ENCODE assay signal across 10 cellular contexts in the genomic region with DNA sequence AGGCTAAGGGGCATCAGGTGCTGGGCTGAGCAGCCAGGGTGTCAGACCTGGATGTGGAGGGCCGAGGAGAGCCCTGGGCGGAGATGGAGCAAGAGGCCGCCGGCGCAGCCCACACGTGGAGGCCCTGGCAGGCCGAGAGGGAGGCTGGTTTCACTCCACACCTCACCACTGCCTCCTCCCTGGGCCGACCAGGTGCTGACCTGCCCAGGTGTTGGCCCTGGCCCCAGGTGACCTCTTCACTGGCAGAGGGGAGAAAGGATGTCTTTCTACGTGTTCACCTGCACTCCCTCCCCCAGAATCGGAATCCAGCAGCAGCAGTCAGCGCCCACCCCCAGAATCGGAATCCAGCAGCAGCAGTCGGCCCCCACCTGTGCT. TPM values are rescaled to one million over a fixed set of nuclear protein-coding genes. Genes with fewer than 3 reads are reported as not detected.
DNase-seq lines count a peak whose midpoint lies in the region; ATAC-seq and TF ChIP-seq lines count a peak whose summit lies in the region.
"Had no signal": no experiment of that assay in that cellular context is flagged by ENCODE, and none has a peak within 500 bp of the region (broad histone marks: within the 10 kb centered on the region; RNA-seq: fewer than 3 reads in every experiment).

No MANE protein-coding gene starts in this region.

- TF ChIP-seq CTCF in left lung (IDR thresholded peaks at IDR 0.05) = no peak

- H3K4me3 ChIP-seq in left lung = peak overlapping the region; percentile 24 to 39

- no peak for ATAC-seq in stimulated activated naive CD8-positive, alpha-beta T cell treated with anti-CD3 and anti-CD28 coated beads, Interleukin-15, Interleukin-2, amounts not matched to agents 100 U/mL and 50 U/mL, for 24 hours
- no peak for ATAC-seq in activated T-helper 17 cell treated with anti-CD3 and anti-CD28 coated beads, Interleukin-2, amount 50 U/mL, for 72 hours (replicated peaks)
- ATAC-seq in left lung (peak; percentile 24), GM18511 (IDR thresholded peaks at IDR 0.05; ENCODE audit: unreplicated experiment) (no peak)

- no peaks in the 10 kb centered on the region for H3K9me3 Mint-ChIP-seq in stimulated activated naive CD8-positive, alpha-beta T cell treated with anti-CD3 and anti-CD28 coated beads, Interleukin-15, Interleukin-2, amounts not matched to agents 100 ng/mL and 50 ng/mL, for 24 hours
- no peaks in the 10 kb centered on the region for H3K9me3 Mint-ChIP-seq in activated T-helper 17 cell treated with anti-CD3 and anti-CD28 coated beads, Interleukin-2, amount 50 U/mL, for 72 hours

- no peaks in the 10 kb centered on the region for H3K36me3 Mint-ChIP-seq in stimulated activated naive CD8-positive, alpha-beta T cell treated with anti-CD3 and anti-CD28 coated beads, Interleukin-15, Interleukin-2, amounts not matched to agents 100 ng/mL and 50 ng/mL, for 24 hours (ENCODE audit: low read depth)
- no peaks in the 10 kb centered on the region for H3K36me3 Mint-ChIP-seq in activated T-helper 17 cell treated with anti-CD3 and anti-CD28 coated beads, Interleukin-2, amount 50 U/mL, for 72 hours (ENCODE audit: low read depth)

- no peak overlapping the region for H3K27ac Mint-ChIP-seq in stimulated activated naive CD8-positive, alpha-beta T cell treated with anti-CD3 and anti-CD28 coated beads, Interleukin-15, Interleukin-2, amounts not matched to agents 100 ng/mL and 50 ng/mL, for 24 hours
- H3K27ac Mint-ChIP-seq in activated T-helper 17 cell treated with anti-CD3 and anti-CD28 coated beads, Interleukin-2, amount 50 U/mL, for 72 hours = peak overlapping the region; percentile 73

- peaks cover 2 to 25% of the 10 kb centered on the region in 2 donors for H3K4me1 ChIP-seq in left lung

- H3K27me3 ChIP-seq in left lung = peaks cover 0 to 37% of the 10 kb centered on the region in 2 donors

- H3K4me3 Mint-ChIP-seq in stimulated activated naive CD8-positive, alpha-beta T cell treated with anti-CD3 and anti-CD28 coated beads, Interleukin-15, Interleukin-2, amounts not matched to agents 100 ng/mL and 50 ng/mL, for 24 hours = peak overlapping the region; percentile 70
- peak overlapping the region; percentile 74 for H3K4me3 Mint-ChIP-seq in activated T-helper 17 cell treated with anti-CD3 and anti-CD28 coated beads, Interleukin-2, amount 50 U/mL, for 72 hours

- no peak overlapping the region for H3K27ac ChIP-seq in left lung

- no peaks in the 10 kb centered on the region for H3K9me3 ChIP-seq in left lung

- H3K27me3 Mint-ChIP-seq in stimulated activated naive CD8-positive, alpha-beta T cell treated with anti-CD3 and anti-CD28 coated beads, Interleukin-15, Interleukin-2, amounts not matched to agents 100 ng/mL and 50 ng/mL, for 24 hours = no peaks in the 10 kb centered on the region
- no peaks in the 10 kb centered on the region for H3K27me3 Mint-ChIP-seq in activated T-helper 17 cell treated with anti-CD3 and anti-CD28 coated beads, Interleukin-2, amount 50 U/mL, for 72 hours

- no peaks in the 10 kb centered on the region for H3K36me3 ChIP-seq in left lung

- peaks cover 25% of the 10 kb centered on the region for H3K4me1 Mint-ChIP-seq in stimulated activated naive CD8-positive, alpha-beta T cell treated with anti-CD3 and anti-CD28 coated beads, Interleukin-15, Interleukin-2, amounts not matched to agents 100 ng/mL and 50 ng/mL, for 24 hours (ENCODE audit: low read depth)
- H3K4me1 Mint-ChIP-seq in activated T-helper 17 cell treated with anti-CD3 and anti-CD28 coated beads, Interleukin-2, amount 50 U/mL, for 72 hours = peaks cover 17% of the 10 kb centered on the region

- no peak for DNase-seq in stimulated activated naive CD8-positive, alpha-beta T cell treated with anti-CD3 and anti-CD28 coated beads, Interleukin-15, Interleukin-2, amounts not matched to agents 100 U/mL and 50 U/mL, for 24 hours
- DNase-seq in left lung (peak in 1 of 2 donors; percentile 71), SHP77 treated with DMSO at 0.1 percent for 48 hours (lab: John Stamatoyannopoulos, UW) (no peak)
- no peak for DNase-seq in stimulated activated CD4-positive, alpha-beta T cell treated with anti-CD3 and anti-CD28 coated beads, Interleukin-4, amount 100 ng/mL, for 24 hours
- no peak for DNase-seq in activated CD4-positive, CD25-positive, alpha-beta regulatory T cell treated with anti-CD3 and anti-CD28 coated beads, Interleukin-2, amount 50 U/mL, for 72 hours
- DNase-seq: GOT3 had no signal

- intact Hi-C loops in left lung (cut with DNase I) = no loop called here

RNA-seq across cellular contexts. Expression of a gene that starts 0.8 kb away (rescaled TPM):
- 100 to 1,000 TPM in 1 of 2 donors, 10 to 100 TPM in 1; 36.0 to 119 TPM for total RNA-seq in activated T-helper 17 cell treated with anti-CD3 and anti-CD28 coated beads, Interleukin-2, amount 50 U/mL, for 72 hours
- 10 to 100 TPM; 20.2 to 28.0 TPM for total RNA-seq in left lung
- total RNA-seq: osteocyte had no signal

RNA-seq across cellular contexts. Expression of a gene that starts 9.0 kb away (rescaled TPM):
- 10 to 100 TPM; 24.1 to 28.0 TPM for total RNA-seq in activated T-helper 17 cell treated with anti-CD3 and anti-CD28 coated beads, Interleukin-2, amount 50 U/mL, for 72 hours
- total RNA-seq in left lung = 10 to 100 TPM; 25.6 to 27.9 TPM

RNA-seq across cellular contexts. Expression of a gene that starts 26.2 kb away (rescaled TPM):
- 10 to 100 TPM; 49.5 to 55.7 TPM for total RNA-seq in activated T-helper 17 cell treated with anti-CD3 and anti-CD28 coated beads, Interleukin-2, amount 50 U/mL, for 72 hours
- 10 to 100 TPM; 59.0 to 74.8 TPM for total RNA-seq in left lung

RNA-seq across cellular contexts. Expression of a gene that starts 47.0 kb away (rescaled TPM):
- total RNA-seq in activated T-helper 17 cell treated with anti-CD3 and anti-CD28 coated beads, Interleukin-2, amount 50 U/mL, for 72 hours = not detected
- 10 to 100 TPM; 43.3 to 48.6 TPM for total RNA-seq in left lung
